ENCODE assay signal across 8 cellular contexts in the genomic region with DNA sequence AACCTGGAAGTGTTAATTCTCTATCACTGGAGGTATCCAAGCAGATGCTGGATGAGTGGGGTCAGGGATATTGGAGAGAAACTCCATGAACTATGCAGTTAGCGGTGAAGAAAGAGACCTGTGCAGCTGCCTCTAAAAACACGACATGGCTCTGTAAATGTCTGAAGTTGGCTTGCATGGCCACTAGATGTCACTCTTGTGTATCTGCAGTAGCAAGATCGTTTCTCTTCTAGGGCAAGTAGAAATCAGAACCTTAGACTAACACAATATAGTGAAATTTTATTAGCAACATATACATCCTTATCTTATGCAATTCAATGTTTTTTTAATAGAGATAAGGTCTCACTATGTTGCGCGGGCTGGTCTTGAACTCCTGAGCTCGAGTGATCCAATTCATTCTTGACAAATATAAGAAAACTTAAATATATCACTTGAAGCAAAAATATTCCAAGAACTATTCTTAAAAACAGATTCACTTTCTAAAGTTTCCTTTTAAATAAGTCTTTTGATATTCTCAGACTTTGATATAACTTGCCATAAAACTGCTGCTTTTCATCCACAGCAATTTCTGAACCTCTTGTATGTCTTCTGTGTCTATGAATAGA. TPM values are rescaled to one million over a fixed set of nuclear protein-coding genes. Genes with fewer than 3 reads are reported as not detected.
DNase-seq lines count a peak whose midpoint lies in the region; ATAC-seq, FAIRE-seq and TF ChIP-seq lines count a peak whose summit lies in the region.

No MANE protein-coding gene starts in this region.

- no peak for TF ChIP-seq EP300 in tibial nerve (IDR thresholded peaks at IDR 0.05)

- H3K27me3 ChIP-seq in endothelial cell of umbilical vein (ENCODE audit: control insufficient read depth in 2 of 2, insufficient read depth in 2 of 2, low read length in 2 of 2) (no peaks in the 10 kb centered on the region), tibial nerve (peaks cover 0 to 13% of the 10 kb centered on the region in 2 donors)

- H3K36me3 ChIP-seq in endothelial cell of umbilical vein (ENCODE audit: control insufficient read depth in 2 of 2, extremely low read depth in 1 of 2, insufficient read depth in 2 of 2, low read length in 2 of 2) (no peaks in the 10 kb centered on the region), tibial nerve (no peaks in the 10 kb centered on the region)

- peaks cover 0 to 2% (median 0%) of the 10 kb centered on the region in 7 donors for H3K9me3 Mint-ChIP-seq in CD14-positive monocyte

- intact Hi-C loops in CD14-positive monocyte (cut with micrococcal nuclease) (loop anchor here in 1 of 2 donors (10.0 kb wide), 2 partner anchors 70 to 370 kb away; no protein-coding TSS in a partner anchor), endothelial cell of umbilical vein (cut with micrococcal nuclease) (loop anchor here (1.0 to 5.0 kb wide), 5 partner anchors 52 to 372 kb away; no protein-coding TSS in a partner anchor)

- no peak overlapping the region for H3K4me3 ChIP-seq in WI38 (ENCODE audit: low read depth, low read length)
- H3K4me3 ChIP-seq in endothelial cell of umbilical vein (replicated peaks in 1 of 3; ENCODE audit: insufficient read depth in 1 of 3, low read depth in 1 of 3, low read length in 3 of 3) = no peak overlapping the region
- no peak overlapping the region for H3K4me3 ChIP-seq in tibial nerve

- H3K4me1 ChIP-seq in endothelial cell of umbilical vein (ENCODE audit: control insufficient read depth, extremely low read depth, insufficient read depth, low read length) = peaks cover 19% of the 10 kb centered on the region
- peaks cover 0 to 3% (median 0%) of the 10 kb centered on the region in 4 donors for H3K4me1 ChIP-seq in tibial nerve

- H3K9me1 ChIP-seq in endothelial cell of umbilical vein (replicated peaks; ENCODE audit: control insufficient read depth, extremely low read depth, insufficient read depth, low read length) = no peaks in the 10 kb centered on the region

- H2AFZ ChIP-seq in endothelial cell of umbilical vein (ENCODE audit: low read depth, low read length) = peak overlapping the region; percentile 33

- H3K9ac ChIP-seq in endothelial cell of umbilical vein (replicated peaks; ENCODE audit: extremely low read depth, insufficient read depth, low read length) = no peak overlapping the region

- no peaks in the 10 kb centered on the region for H3K9me3 ChIP-seq in endothelial cell of umbilical vein (replicated peaks; ENCODE audit: control insufficient read depth, insufficient read depth, low read length)
- no peaks in the 10 kb centered on the region for H3K9me3 ChIP-seq in tibial nerve

- peaks cover 7% of the 10 kb centered on the region for H3K4me1 Mint-ChIP-seq in CD14-positive monocyte

- TF ChIP-seq POLR2A in endothelial cell of umbilical vein (IDR thresholded peaks at IDR 0.05; ENCODE audit: low read depth, low read length) (no peak), tibial nerve (IDR thresholded peaks at IDR 0.05) (no peak)

- H3K79me2 ChIP-seq in endothelial cell of umbilical vein (ENCODE audit: control insufficient read depth, insufficient read depth, low read length) = no peaks in the 10 kb centered on the region

- H3K36me3 Mint-ChIP-seq in CD14-positive monocyte = no peaks in the 10 kb centered on the region

- BruUV-seq in endothelial cell of umbilical vein (replicated peaks; lab: Mats Ljungman, UMichigan) = no TSS peak

- no peaks in the 10 kb centered on the region for H4K20me1 ChIP-seq in endothelial cell of umbilical vein (replicated peaks; ENCODE audit: control insufficient read depth, extremely low read depth, insufficient read depth, low read length)

- H3K27me3 Mint-ChIP-seq in CD14-positive monocyte (ENCODE audit: low read depth in 3 of 3) = peaks cover 6 to 17% (median 9%) of the 10 kb centered on the region in 3 donors

- no peak overlapping the region for H3K4me2 ChIP-seq in endothelial cell of umbilical vein (ENCODE audit: insufficient read depth, low read length)

- WGBS in tibial nerve, 2 donors = 7 to 9% methylated on average over 6 of the region's 6 CpGs

- H3K27ac Mint-ChIP-seq in CD14-positive monocyte = no peak overlapping the region

- no peak for ATAC-seq in HG02588 (IDR thresholded peaks at IDR 0.05; ENCODE audit: unreplicated experiment)

- DNase-seq in CD14-positive monocyte (ENCODE audit: low spot score) (no peak), GM20000 (ENCODE audit: low spot score) (peak; percentile 71), NCI-H2227 (lab: John Stamatoyannopoulos, UW; ENCODE audit: unreplicated experiment) (peak; percentile 76), endothelial cell of umbilical vein (ENCODE audit: low read depth, low spot score) (peak; percentile 79), mucosa of gallbladder (ENCODE audit: low spot score) (peak; percentile 64), tibial nerve (ENCODE audit: low spot score in 2 of 2) (peak in 1 of 2 donors; percentile 71)

- H3K4me3 Mint-ChIP-seq in CD14-positive monocyte = no peak overlapping the region

- POLR2A ChIA-PET in endothelial cell of umbilical vein (lab: Charles Lee) = no interaction called here

- CTCF ChIA-PET in endothelial cell of umbilical vein (lab: Charles Lee) = interaction anchor here (0.6 to 4.2 kb wide), 45 partner anchors 9 to 445 kb away, joined by 3 to 83 read pairs (median 4); partner anchors contain the start of genes CCIN, CLTA, GLIPR2 and HRCT1

- H3K27ac ChIP-seq in endothelial cell of umbilical vein (ENCODE audit: insufficient read depth, low read depth, low read length) (no peak overlapping the region), tibial nerve (no peak overlapping the region)

- dilution Hi-C loops in endothelial cell of umbilical vein (cut with MboI; ENCODE audit: extremely low pct_ligation_motif_present, low sequenced_read_pairs) = no loop called here

- FAIRE-seq in endothelial cell of umbilical vein (lab: Jason Lieb, UNC) = peak; percentile 89

- TF ChIP-seq CTCF in CD14-positive monocyte (IDR thresholded peaks at IDR 0.05) (peak; percentile 84), GM20000 (IDR thresholded peaks at IDR 0.05; ENCODE audit: extremely low read depth, missing control alignments) (peak; percentile 64), WI38 (IDR thresholded peaks at IDR 0.05; ENCODE audit: low read depth, low read length) (peak; percentile 72), endothelial cell of umbilical vein (IDR thresholded peaks at IDR 0.05; ENCODE audit: extremely low read depth in 1 of 2, insufficient read depth in 1 of 2, low read depth in 1 of 2, low read length in 2 of 2) (peak; percentile 71 to 75), tibial nerve (IDR thresholded peaks at IDR 0.05) (peak; percentile 74 to 84 (median 79))

TF ChIP-seq in endothelial cell of umbilical vein, 7 proteins besides CTCF, POLR2A, EP300 and RAD21:
- TF ChIP-seq GATA2 (IDR thresholded peaks at IDR 0.05; ENCODE audit: insufficient read depth, insufficient read length, low read depth, low read length) = no peak
- TF ChIP-seq MAX (IDR thresholded peaks at IDR 0.05; ENCODE audit: insufficient read depth, insufficient read length) = no peak
- no peak for TF ChIP-seq JUN (IDR thresholded peaks at IDR 0.05; ENCODE audit: borderline replicate concordance, insufficient read depth, insufficient read length, low read depth)
- TF ChIP-seq FOS (IDR thresholded peaks at IDR 0.05; ENCODE audit: borderline replicate concordance, insufficient read depth, low read length) = no peak
- no peak for TF ChIP-seq POLR2AphosphoS5 (IDR thresholded peaks at IDR 0.05; ENCODE audit: insufficient read depth, low read depth, low read length)
- TF ChIP-seq EZH2 (IDR thresholded peaks at IDR 0.05; ENCODE audit: borderline replicate concordance, low read depth, low read length, severe bottlenecking) = no peak
- TF ChIP-seq MYC (IDR thresholded peaks at IDR 0.05; ENCODE audit: low read depth, low read length) = no peak

RNA-seq across cellular contexts. Expression of gene OR2S2, which starts 2.9 kb away (rescaled TPM):
- polyA plus RNA-seq in CD14-positive monocyte = not detected
- total RNA-seq in endothelial cell of umbilical vein = not detected in 2 replicates
- polyA plus RNA-seq in endothelial cell of umbilical vein = not detected in 2 replicates
- not detected in 2 replicates for polyA plus RNA-seq in endothelial cell of umbilical vein (2011; cell fraction: cytosol; rRNA removed)
- not detected in 2 replicates for polyA plus RNA-seq in endothelial cell of umbilical vein (2011; cell fraction: nucleus; rRNA removed)
- not detected in 2 replicates for polyA plus RNA-seq in endothelial cell of umbilical vein (2012)
- polyA minus RNA-seq in endothelial cell of umbilical vein = not detected in 2 replicates
- not detected for polyA minus RNA-seq in endothelial cell of umbilical vein (2011; cell fraction: cytosol; rRNA and poly(A)+ RNA removed)
- not detected in 2 replicates for polyA minus RNA-seq in endothelial cell of umbilical vein (2011; cell fraction: nucleus; rRNA and poly(A)+ RNA removed)
- not detected for total RNA-seq in mucosa of gallbladder
- total RNA-seq in tibial nerve = not detected

RNA-seq across cellular contexts. Expression of gene SPAAR, which starts 45.8 kb away (rescaled TPM):
- polyA plus RNA-seq in CD14-positive monocyte (not detected), endothelial cell of umbilical vein (20.8 and 23.0 TPM in 2 replicates)
- total RNA-seq in endothelial cell of umbilical vein (13.0 and 24.8 TPM in 2 replicates), mucosa of gallbladder (0.83 TPM), tibial nerve (10 to 100 TPM in 1 of 4 donors, 1 to 10 TPM in 3; 5.1 to 12.2 (median 7.7) TPM)
- 15.2 and 16.0 TPM in 2 replicates for polyA plus RNA-seq in endothelial cell of umbilical vein (2011; cell fraction: cytosol; rRNA removed)
- 10.6 and 11.8 TPM in 2 replicates for polyA plus RNA-seq in endothelial cell of umbilical vein (2011; cell fraction: nucleus; rRNA removed)
- 14.3 and 25.3 TPM in 2 replicates for polyA plus RNA-seq in endothelial cell of umbilical vein (2012)
- polyA minus RNA-seq in endothelial cell of umbilical vein = 19.9 and 21.2 TPM in 2 replicates
- not detected for polyA minus RNA-seq in endothelial cell of umbilical vein (2011; cell fraction: cytosol; rRNA and poly(A)+ RNA removed)
- polyA minus RNA-seq in endothelial cell of umbilical vein (2011; cell fraction: nucleus; rRNA and poly(A)+ RNA removed) = 12.7 and 15.8 TPM in 2 replicates

RNA-seq across cellular contexts. Expression of gene HRCT1, which starts 49.0 kb away (rescaled TPM):
- polyA plus RNA-seq in CD14-positive monocyte = not detected
- 1.2 and 5.2 TPM in 2 replicates for total RNA-seq in endothelial cell of umbilical vein
- 7.0 and 9.9 TPM in 2 replicates for polyA plus RNA-seq in endothelial cell of umbilical vein
- polyA plus RNA-seq in endothelial cell of umbilical vein (2011; cell fraction: cytosol; rRNA removed) = 6.2 and 7.1 TPM in 2 replicates
- 2.4 and 2.9 TPM in 2 replicates for polyA plus RNA-seq in endothelial cell of umbilical vein (2011; cell fraction: nucleus; rRNA removed)
- 3.2 and 3.4 TPM in 2 replicates for polyA plus RNA-seq in endothelial cell of umbilical vein (2012)
- polyA minus RNA-seq in endothelial cell of umbilical vein = 0.51 and 2.2 TPM in 2 replicates
- polyA minus RNA-seq in endothelial cell of umbilical vein (2011; cell fraction: cytosol; rRNA and poly(A)+ RNA removed) = not detected
- 0.48 and 0.82 TPM in 2 replicates for polyA minus RNA-seq in endothelial cell of umbilical vein (2011; cell fraction: nucleus; rRNA and poly(A)+ RNA removed)
- total RNA-seq in mucosa of gallbladder = 2.0 TPM
- total RNA-seq in tibial nerve = 10 to 100 TPM in 3 of 4 donors, 1 to 10 TPM in 1; 7.2 to 15.5 (median 12.0) TPM
